9 cellular contexts compared by ENCODE assay signal in genomic region chr1:171841050-171841910, GRCh38. TPM values are rescaled to one million over a fixed set of nuclear protein-coding genes. Genes with fewer than 3 reads are reported as not detected.
DNase-seq lines count a peak whose midpoint lies in the region; ATAC-seq lines count a peak whose summit lies in the region.
"Had no signal": no experiment of that assay in that cellular context is flagged by ENCODE, and none has a peak within 500 bp of the region (broad histone marks: within the 10 kb centered on the region; RNA-seq: fewer than 3 reads in every experiment).

TSS of gene DNM3 (plus strand) at chr1:171841498. CDS start at chr1:171841657, 159 bp downstream.

- ATAC-seq in HG03039 (IDR thresholded peaks at IDR 0.05; ENCODE audit: unreplicated experiment) (peak; percentile 84), left lobe of liver (peak; percentile 95)

- peak within 1 kb of the TSS; percentile 75 for H3K4me3 Mint-ChIP-seq in activated CD4-positive, alpha-beta T cell treated with anti-CD3 and anti-CD28 coated beads, Interleukin-2, amount 10 ng/mL, durations not matched to agents 7 days and 5 days

- no peaks in the 10 kb centered on the region for H3K9me3 Mint-ChIP-seq in activated CD4-positive, alpha-beta T cell treated with anti-CD3 and anti-CD28 coated beads, Interleukin-2, amount 10 ng/mL, durations not matched to agents 7 days and 5 days

- CTCF ChIA-PET in activated CD4-positive, alpha-beta T cell treated with anti-CD3 and anti-CD28 coated beads, Interleukin-2, amount 10 ng/mL, durations not matched to agents 7 days and 5 days (lab: Charles Lee), result interaction anchor here (1.0 to 1.8 kb wide), 4 partner anchors 10 to 100 kb away, joined by 3 to 6 read pairs (median 4); no protein-coding TSS in a partner anchor

- DNase-seq in NCI-H2029 (lab: John Stamatoyannopoulos, UW), result peak; percentile 14
- DNase-seq in NCI-H2029 treated with DMSO at 0.1 percent for 48 hours (lab: John Stamatoyannopoulos, UW), result no peak
- peak; percentile 53 for DNase-seq in NCI-H2196 treated with DMSO at 0.1 percent for 48 hours (lab: John Stamatoyannopoulos, UW; ENCODE audit: unreplicated experiment)
- peak; percentile 69 for DNase-seq in activated CD4-positive, alpha-beta T cell treated with anti-CD3 and anti-CD28 coated beads, Interleukin-2, amount 10 ng/mL, durations not matched to agents 7 days and 5 days
- DNase-seq in dedifferentiated amniotic fluid mesenchymal stem cell (ENCODE audit: extremely low spot score), result peak; percentile 50
- DNase-seq in left lobe of liver (ENCODE audit: low spot score), result peak; percentile 64
- DNase-seq in stimulated activated CD4-positive, alpha-beta T cell treated with anti-CD3 and anti-CD28 coated beads, Interleukin-1b, Interleukin-23, amount 100 ng/mL, for 4 hours (ENCODE audit: low read depth in 2 of 2), result peak; percentile 69 to 71
- DNase-seq: DND-41 had no signal

- H3K27me3 Mint-ChIP-seq in activated CD4-positive, alpha-beta T cell treated with anti-CD3 and anti-CD28 coated beads, Interleukin-2, amount 10 ng/mL, durations not matched to agents 7 days and 5 days, result peaks cover 26% of the 10 kb centered on the region

- peaks cover 15% of the 10 kb centered on the region for H3K4me1 Mint-ChIP-seq in activated CD4-positive, alpha-beta T cell treated with anti-CD3 and anti-CD28 coated beads, Interleukin-2, amount 10 ng/mL, durations not matched to agents 7 days and 5 days

- POLR2A ChIA-PET in activated CD4-positive, alpha-beta T cell treated with anti-CD3 and anti-CD28 coated beads, Interleukin-2, amount 10 ng/mL, durations not matched to agents 7 days and 5 days (lab: Charles Lee), result interaction anchor here (0.6 to 0.7 kb wide), 2 partner anchors 23 to 168 kb away, joined by 3 to 6 read pairs; no protein-coding TSS in a partner anchor

- no peaks in the 10 kb centered on the region for H3K36me3 Mint-ChIP-seq in activated CD4-positive, alpha-beta T cell treated with anti-CD3 and anti-CD28 coated beads, Interleukin-2, amount 10 ng/mL, durations not matched to agents 7 days and 5 days (ENCODE audit: low read depth)

- H3K27ac Mint-ChIP-seq in activated CD4-positive, alpha-beta T cell treated with anti-CD3 and anti-CD28 coated beads, Interleukin-2, amount 10 ng/mL, durations not matched to agents 7 days and 5 days, result peak within 1 kb of the TSS; percentile 64

RNA-seq across cellular contexts. Expression of gene DNM3, which starts in this region (rescaled TPM):
- 1 to 10 TPM; 2.1 TPM for total RNA-seq in activated CD4-positive, alpha-beta T cell treated with anti-CD3 and anti-CD28 coated beads, Interleukin-2, amount 10 ng/mL, durations not matched to agents 7 days and 5 days
- 0.40 TPM for total RNA-seq in left lobe of liver

Comparison
In these comparisons a context has a peak if more than half of its experiments do, and no peak if none do; other contexts are left out.
1. Peak in DNase-seq and ATAC-seq in left lobe of liver; RNA of the gene not detected or under 1 TPM.